In genomic region chr3:171257251-171258179, GRCh38 we compare ENCODE assay signal across 9 cellular contexts.
DNase-seq lines count a peak whose midpoint lies in the region; ATAC-seq and TF ChIP-seq lines count a peak whose summit lies in the region.
"Had no signal": no experiment of that assay in that cellular context is flagged by ENCODE, and none has a peak within 500 bp of the region (broad histone marks: within the 10 kb centered on the region; RNA-seq: fewer than 3 reads in every experiment).

No MANE protein-coding gene starts in this region.

- H3K4me3 ChIP-seq in IMR-90 (ENCODE audit: insufficient read depth, low read depth, low read length) (no peak overlapping the region), neuronal stem cell (ENCODE audit: low read length in 2 of 2) (no peak overlapping the region)

- H3K23ac ChIP-seq in IMR-90 (ENCODE audit: low read depth, low read length) = peak overlapping the region; percentile 15; the same call in 1 of the 2 replicates
- H3K23ac ChIP-seq in neuronal stem cell (ENCODE audit: low read depth, low read length, poor library complexity) = no peak overlapping the region

- peak overlapping the region; percentile 6; the same call in 1 of the 2 replicates for H3K18ac ChIP-seq in IMR-90 (ENCODE audit: low read depth, low read length)
- no peak overlapping the region for H3K18ac ChIP-seq in neuronal stem cell (ENCODE audit: low read length)

- ATAC-seq in GM21576 (IDR thresholded peaks at IDR 0.05; ENCODE audit: unreplicated experiment) (peak; percentile 65), IMR-90 (ENCODE audit: low read depth) (peak; percentile 85), left ventricle myocardium superior (peak; percentile 38), esophagus mucosa (no peak)
- no peak for ATAC-seq in stimulated activated naive B cell treated with anti-CD40 and anti-IgM and Interleukin-4, amounts not matched to agents 10 μg/mL and 1 μg/mL and 100 μg/mL, for 72 hours (replicated peaks)

- H3K14ac ChIP-seq in IMR-90 (replicated peaks; ENCODE audit: low read depth, low read length) (peak overlapping the region; percentile 8; the same call in 1 of the 2 replicates), neuronal stem cell (ENCODE audit: low read length) (no peak overlapping the region)

- no peaks in the 10 kb centered on the region for H3K27me3 Mint-ChIP-seq in stimulated activated naive B cell treated with anti-CD40 and anti-IgM and Interleukin-4, amounts not matched to agents 10 μg/mL and 1 μg/mL and 100 μg/mL, for 72 hours

- H4K20me1 ChIP-seq in IMR-90 (ENCODE audit: insufficient read depth, low read length) = no peaks in the 10 kb centered on the region

- dilution Hi-C loops in IMR-90 (cut with HindIII; ENCODE audit: low sequenced_read_pairs, unreplicated experiment) = no loop called here

- no peak overlapping the region for H2BK20ac ChIP-seq in IMR-90 (ENCODE audit: low read depth, low read length)

- H4K8ac ChIP-seq in IMR-90 (ENCODE audit: low read depth in 2 of 2, low read length in 2 of 2) (no peak overlapping the region), neuronal stem cell (ENCODE audit: low read depth, low read length) (no peak overlapping the region)

- POLR2A ChIA-PET in GM10248 (lab: Yijun Ruan, JAX) (interaction anchor here (0.9 to 1.0 kb wide), 2 partner anchors 9 to 90 kb away, joined by 3 to 4 read pairs; no protein-coding TSS in a partner anchor), IMR-90 (lab: Charles Lee; ENCODE audit: unreplicated experiment) (no interaction called here)

- peaks cover 6% of the 10 kb centered on the region for H3K4me1 ChIP-seq in IMR-90 (ENCODE audit: control insufficient read depth, insufficient read depth, low read length)
- peaks cover 0 to 2% of the 10 kb centered on the region in 2 donors for H3K4me1 ChIP-seq in neuronal stem cell (ENCODE audit: control insufficient read depth in 2 of 2, insufficient read depth in 1 of 2, low read depth in 1 of 2, low read length in 2 of 2)

- BruUV-seq in IMR-90 (replicated peaks; lab: Mats Ljungman, UMichigan) = no TSS peak

- H2AK9ac ChIP-seq in IMR-90 (replicated peaks; ENCODE audit: low read depth, low read length, poor library complexity) = no peak overlapping the region

- H2BK15ac ChIP-seq in IMR-90 (ENCODE audit: low read depth, low read length) = 0 out of 3 replicates have a peak overlapping the region, but pooled peaks have one; percentile 5
- no peak overlapping the region for H2BK15ac ChIP-seq in neuronal stem cell (ENCODE audit: low read length)

- peaks cover 20 to 27% of the 10 kb centered on the region in 2 donors for H3K4me1 Mint-ChIP-seq in stimulated activated naive B cell treated with anti-CD40 and anti-IgM and Interleukin-4, amounts not matched to agents 10 μg/mL and 1 μg/mL and 100 μg/mL, for 72 hours

- H3K4me2 ChIP-seq in IMR-90 (ENCODE audit: low read depth, low read length) = no peak overlapping the region
- no peak overlapping the region for H3K4me2 ChIP-seq in neuronal stem cell (ENCODE audit: insufficient read depth, low read length, poor library complexity, severe bottlenecking)

- WGBS in IMR-90 (ENCODE audit: extremely low coverage in 2 of 2, insufficient read length in 1 of 2), 2 experiments = 93% methylated on average over 2 of the region's 7 CpGs; no CpG with 5 or more reads in 1 of the 2 experiments
- no CpG with 5 or more reads among the region's 7 CpGs for WGBS in neuronal stem cell (ENCODE audit: extremely low coverage in 2 of 2, insufficient read length in 2 of 2, insufficient replicate concordance in 1 of 2), 2 donors

- no peak overlapping the region for H2BK5ac ChIP-seq in IMR-90 (ENCODE audit: low read depth, low read length, poor library complexity, severe bottlenecking)
- no peak overlapping the region for H2BK5ac ChIP-seq in neuronal stem cell (ENCODE audit: low read length)

- in situ Hi-C loops in IMR-90 (cut with MboI; ENCODE audit: low sequenced_read_pairs) = no loop called here

- H4K5ac ChIP-seq in IMR-90 (ENCODE audit: low read depth, low read length) = no peak overlapping the region

- no peak overlapping the region for H3K4me3 Mint-ChIP-seq in stimulated activated naive B cell treated with anti-CD40 and anti-IgM and Interleukin-4, amounts not matched to agents 10 μg/mL and 1 μg/mL and 100 μg/mL, for 72 hours

- H3K4ac ChIP-seq in IMR-90 (ENCODE audit: low read depth, low read length) (peak overlapping the region; percentile 22; the same call in 1 of the 2 replicates), neuronal stem cell (ENCODE audit: low read length) (no peak overlapping the region)

- no peaks in the 10 kb centered on the region for H3K36me3 Mint-ChIP-seq in stimulated activated naive B cell treated with anti-CD40 and anti-IgM and Interleukin-4, amounts not matched to agents 10 μg/mL and 1 μg/mL and 100 μg/mL, for 72 hours

- no peak for TF ChIP-seq CTCF in GM10248 (IDR thresholded peaks at IDR 0.05; ENCODE audit: control extremely low read depth, extremely low read depth, low read depth, missing control alignments)
- TF ChIP-seq CTCF in IMR-90 (conservative IDR thresholded peaks at IDR 0.05; ENCODE audit: low read depth, low read length) = no peak

- no peak overlapping the region for H3K56ac ChIP-seq in IMR-90 (ENCODE audit: extremely low read depth, insufficient read depth, low read length)

- H3K27ac ChIP-seq in IMR-90 (ENCODE audit: insufficient read depth, low read length) = no peak overlapping the region
- H3K27ac ChIP-seq in neuronal stem cell (replicated peaks; ENCODE audit: low read length) = no peak overlapping the region
- H3K27ac ChIP-seq: HL-60 had no signal

- no peaks in the 10 kb centered on the region; the same call in 1 of the 2 replicates for H3K27me3 ChIP-seq in IMR-90 (ENCODE audit: control insufficient read depth, insufficient read depth, low read length)
- H3K27me3 ChIP-seq in neuronal stem cell (ENCODE audit: control insufficient read depth in 3 of 3, insufficient read depth in 3 of 3, low read depth in 1 of 3, low read length in 3 of 3) = no peaks in the 10 kb centered on the region

- H3K36me3 ChIP-seq in IMR-90 (ENCODE audit: control insufficient read depth, insufficient read depth, low read length) (no peaks in the 10 kb centered on the region), neuronal stem cell (replicated peaks in 1 of 2; ENCODE audit: control insufficient read depth in 2 of 2, insufficient read depth in 2 of 2, low read length in 2 of 2) (no peaks in the 10 kb centered on the region)

- H3K27ac Mint-ChIP-seq in stimulated activated naive B cell treated with anti-CD40 and anti-IgM and Interleukin-4, amounts not matched to agents 10 μg/mL and 1 μg/mL and 100 μg/mL, for 72 hours = no peak overlapping the region

- no peak overlapping the region for H2AFZ ChIP-seq in IMR-90 (replicated peaks; ENCODE audit: low read length, poor library complexity)
- H2AFZ ChIP-seq in neuronal stem cell (ENCODE audit: low read length) = no peak overlapping the region

- DNase-seq in GM10248 (ENCODE audit: extremely low spot score) (peak; percentile 33), IMR-90 (peak; percentile 65), left ventricle myocardium superior (no peak), neuronal stem cell (ENCODE audit: low spot score) (no peak), NCI-H128 (lab: John Stamatoyannopoulos, UW; ENCODE audit: unreplicated experiment) (no peak)
- no peak for DNase-seq in stimulated activated naive B cell treated with anti-CD40 and anti-IgM and Interleukin-4, amounts not matched to agents 10 μg/mL and 1 μg/mL and 100 μg/mL, for 72 hours

- 0 out of 2 replicates have a peak overlapping the region, but pooled peaks have one; percentile 2 for H2BK120ac ChIP-seq in IMR-90 (ENCODE audit: low read depth, low read length)
- H2BK120ac ChIP-seq in neuronal stem cell (ENCODE audit: low read depth, low read length) = no peak overlapping the region

- no peak overlapping the region for H3K9ac ChIP-seq in IMR-90 (ENCODE audit: low read depth, low read length)
- no peak overlapping the region for H3K9ac ChIP-seq in neuronal stem cell (ENCODE audit: low read depth, low read length, poor library complexity)

- H3K9me3 ChIP-seq in IMR-90 (ENCODE audit: control insufficient read depth, insufficient read depth, low read length) = no peaks in the 10 kb centered on the region
- no peaks in the 10 kb centered on the region for H3K9me3 ChIP-seq in neuronal stem cell (replicated peaks in 1 of 2; ENCODE audit: control insufficient read depth in 2 of 2, insufficient read depth in 1 of 2, low read depth in 1 of 2, low read length in 2 of 2)

- no peak overlapping the region for H2BK12ac ChIP-seq in neuronal stem cell (ENCODE audit: low read length)

- intact Hi-C loops in IMR-90 (cut with micrococcal nuclease) (loop anchor here (5.0 kb wide), 1 partner anchor 45 kb away; no protein-coding TSS in a partner anchor), left ventricle myocardium superior (cut with micrococcal nuclease) (no loop called here)

- H2AK5ac ChIP-seq in IMR-90 (ENCODE audit: low read depth, low read length) (peak overlapping the region; percentile 39; the same call in 1 of the 2 replicates), neuronal stem cell (ENCODE audit: low read depth, low read length) (no peak overlapping the region)

- peaks cover 0 to 1% of the 10 kb centered on the region in 2 donors for H3K9me3 Mint-ChIP-seq in stimulated activated naive B cell treated with anti-CD40 and anti-IgM and Interleukin-4, amounts not matched to agents 10 μg/mL and 1 μg/mL and 100 μg/mL, for 72 hours

- H4K91ac ChIP-seq in IMR-90 (ENCODE audit: insufficient read depth, low read depth, low read length) = no peak overlapping the region
- no peak overlapping the region for H4K91ac ChIP-seq in neuronal stem cell (ENCODE audit: low read depth, low read length, poor library complexity)

- no peak for TF ChIP-seq POLR2A in IMR-90 (IDR thresholded peaks at IDR 0.05; ENCODE audit: low read depth, low read length)

- H3K9me1 ChIP-seq in IMR-90 (ENCODE audit: insufficient read depth, low read length) = no peaks in the 10 kb centered on the region

- H3K79me1 ChIP-seq in IMR-90 (ENCODE audit: low read depth in 1 of 2, low read length in 2 of 2) (no peaks in the 10 kb centered on the region; a peak in 1 of 4 replicates), neuronal stem cell (ENCODE audit: low read depth, low read length) (no peaks in the 10 kb centered on the region)

- no peak for TF ChIP-seq RAD21 in IMR-90 (IDR thresholded peaks at IDR 0.05; ENCODE audit: low read length)

- CTCF ChIA-PET in GM10248 (lab: Yijun Ruan, JAX) (interaction anchor here (0.9 to 7.6 kb wide), 9 partner anchors 8 to 81 kb away, joined by 3 to 62 read pairs (median 4); no protein-coding TSS in a partner anchor), IMR-90 (lab: Yijun Ruan, JAX) (interaction anchor here (0.8 kb wide), 1 partner anchor 203 kb away, joined by 6 read pairs; the partner anchor contains the start of gene TNIK)

TF ChIP-seq in IMR-90, 13 proteins besides CTCF, POLR2A, EP300 and RAD21 (continues in another document):
- no peak for TF ChIP-seq RFX5 (IDR thresholded peaks at IDR 0.05; ENCODE audit: low read depth, low read length)
- TF ChIP-seq USF2 (IDR thresholded peaks at IDR 0.05; ENCODE audit: low read depth, low read length) = no peak

Comparison
In these comparisons a context has a peak if more than half of its experiments do, and no peak if none do; other contexts are left out.
1. DNase-seq: peak in GM10248 (single experiment) and IMR-90 (single experiment); none in left ventricle myocardium superior (single experiment), stimulated activated naive B cell treated with anti-CD40 and anti-IgM and Interleukin-4, amounts not matched to agents 10 μg/mL and 1 μg/mL and 100 μg/mL, for 72 hours (single experiment), neuronal stem cell (single experiment) and NCI-H128 (single experiment).
2. ATAC-seq: peak in GM21576 (single experiment), IMR-90 (single experiment) and left ventricle myocardium superior (single experiment); none in stimulated activated naive B cell treated with anti-CD40 and anti-IgM and Interleukin-4, amounts not matched to agents 10 μg/mL and 1 μg/mL and 100 μg/mL, for 72 hours (0 of 2) and esophagus mucosa (single experiment).